15 cellular contexts compared by ENCODE assay signal in the genomic region with DNA sequence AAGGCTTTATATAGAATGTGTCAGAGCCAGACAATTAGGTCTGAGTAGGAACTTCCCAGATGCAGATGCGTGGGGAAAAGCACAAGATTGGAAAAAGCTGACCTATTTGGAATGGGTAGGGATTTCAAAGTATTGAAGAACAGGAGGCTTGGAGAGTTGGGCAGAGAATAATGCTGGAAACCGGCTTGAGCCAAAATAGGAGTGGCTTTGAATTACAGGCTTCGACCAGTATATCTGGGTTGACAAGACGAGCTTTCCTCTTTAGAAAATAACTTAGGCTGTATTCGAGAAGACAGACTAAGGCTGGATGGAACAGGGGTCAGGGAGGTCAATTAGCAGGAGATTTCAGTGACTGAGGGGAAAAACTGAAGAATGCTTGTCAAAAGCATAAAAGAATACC.
DNase-seq lines count a peak whose midpoint lies in the region; ATAC-seq and TF ChIP-seq lines count a peak whose summit lies in the region.
"Had no signal": no experiment of that assay in that cellular context is flagged by ENCODE, and none has a peak within 500 bp of the region (broad histone marks: within the 10 kb centered on the region; RNA-seq: fewer than 3 reads in every experiment).

No MANE protein-coding gene starts in this region.

- H3K4me2 ChIP-seq in GM23338 (no peak overlapping the region), neural progenitor cell (peak overlapping the region; percentile 20)

- no peak overlapping the region; the same call in 1 of the 2 replicates for H3K27ac Mint-ChIP-seq in GM23338
- 0 out of 2 replicates have a peak overlapping the region, but pooled peaks have one; percentile 13 for H3K27ac Mint-ChIP-seq in WTC11
- H3K27ac Mint-ChIP-seq in neural progenitor cell, result no peak overlapping the region
- H3K27ac Mint-ChIP-seq: CD8-positive, alpha-beta T cell had no signal

- H3K4me1 Mint-ChIP-seq in GM23338 (peaks cover 14% of the 10 kb centered on the region), WTC11 (peaks cover 10% of the 10 kb centered on the region), neural progenitor cell (peaks cover 9% of the 10 kb centered on the region)

- TF ChIP-seq CTCF in GM23338 (conservative IDR thresholded peaks at IDR 0.05; ENCODE audit: low read depth in 2 of 2), result no peak
- no peak for TF ChIP-seq CTCF in WTC11 (IDR thresholded peaks at IDR 0.05)
- TF ChIP-seq CTCF in neural progenitor cell (IDR thresholded peaks at IDR 0.05), result no peak

- H3F3A ChIP-seq in GM23338 (replicated peaks; ENCODE audit: low read depth), result no peaks in the 10 kb centered on the region
- H3F3A ChIP-seq in neural progenitor cell (ENCODE audit: low read depth), result peaks cover 12% of the 10 kb centered on the region

- POLR2A ChIA-PET in WTC11 (lab: Charles Lee), result no interaction called here

- H3K4me1 ChIP-seq in GM23338 (ENCODE audit: insufficient read depth) (peaks cover 13% of the 10 kb centered on the region), right cardiac atrium (ENCODE audit: control insufficient read depth, insufficient read depth, low read length) (no peaks in the 10 kb centered on the region), neural progenitor cell (peaks cover 15% of the 10 kb centered on the region)
- H3K4me1 ChIP-seq: BE2C, HAP-1, Peyer's patch had no signal

- no peak overlapping the region for H3K9ac ChIP-seq in neural progenitor cell

- WGBS in right cardiac atrium, result 37% methylated on average over 5 of the region's 5 CpGs

- H3K27me3 ChIP-seq in GM23338 (ENCODE audit: insufficient read depth) (no peaks in the 10 kb centered on the region), right cardiac atrium (ENCODE audit: control insufficient read depth, insufficient read depth) (no peaks in the 10 kb centered on the region), neural progenitor cell (no peaks in the 10 kb centered on the region)
- H3K27me3 ChIP-seq: BE2C, Peyer's patch had no signal

- H4K20me1 ChIP-seq in GM23338 (replicated peaks; ENCODE audit: insufficient read depth) (no peaks in the 10 kb centered on the region), neural progenitor cell (ENCODE audit: low read depth) (no peaks in the 10 kb centered on the region)

- H3K27ac ChIP-seq in GM23338 (ENCODE audit: low read depth) (no peak overlapping the region), right cardiac atrium (ENCODE audit: low read length) (no peak overlapping the region), neural progenitor cell (peak overlapping the region; percentile 81)
- H3K27ac ChIP-seq: Peyer's patch had no signal

- H3K4me3 Mint-ChIP-seq in GM23338 (no peak overlapping the region), WTC11 (no peak overlapping the region), neural progenitor cell (no peak overlapping the region)
- H3K4me3 Mint-ChIP-seq: CD8-positive, alpha-beta T cell had no signal

- H3K9me3 ChIP-seq in right cardiac atrium (ENCODE audit: control insufficient read depth, low read length) (no peaks in the 10 kb centered on the region), neural progenitor cell (ENCODE audit: low read depth) (no peaks in the 10 kb centered on the region)
- H3K9me3 ChIP-seq: BE2C, HAP-1, Peyer's patch had no signal

- no peaks in the 10 kb centered on the region for H3K36me3 ChIP-seq in GM23338 (ENCODE audit: insufficient read depth)
- H3K36me3 ChIP-seq in neural progenitor cell, result no peaks in the 10 kb centered on the region
- H3K36me3 ChIP-seq: BE2C, HAP-1, Peyer's patch had no signal

- CTCF ChIA-PET in WTC11 (lab: Charles Lee), result no interaction called here

- ATAC-seq in GM23338 (peak; percentile 48), WTC11 (peak; percentile 60), right cardiac atrium (peak; percentile 47 to 78), GM21737 (IDR thresholded peaks at IDR 0.05; ENCODE audit: unreplicated experiment) (no peak), GM19351 (IDR thresholded peaks at IDR 0.05; ENCODE audit: unreplicated experiment) (no peak)
- ATAC-seq: CD8-positive, alpha-beta T cell had no signal

- no peak overlapping the region for H3K4me3 ChIP-seq in GM23338
- no peak overlapping the region for H3K4me3 ChIP-seq in right cardiac atrium (ENCODE audit: low read length)
- no peak overlapping the region for H3K4me3 ChIP-seq in neural progenitor cell
- H3K4me3 ChIP-seq: HAP-1, Peyer's patch had no signal

- no peak overlapping the region for H2AFZ ChIP-seq in GM23338
- no peak overlapping the region for H2AFZ ChIP-seq in neural progenitor cell (replicated peaks)

- H3K36me3 Mint-ChIP-seq in GM23338 (ENCODE audit: low read depth) (no peaks in the 10 kb centered on the region), WTC11 (no peaks in the 10 kb centered on the region), neural progenitor cell (no peaks in the 10 kb centered on the region)

- DNase-seq in GM23338 (ENCODE audit: low spot score), result peak; percentile 16
- DNase-seq in WTC11 (ENCODE audit: low spot score), result no peak
- DNase-seq in right cardiac atrium, result no peak
- DNase-seq in neural progenitor cell (ENCODE audit: low spot score), result peak; percentile 66
- DNase-seq in DMS53 treated with DMSO at 0.1 percent for 48 hours (lab: John Stamatoyannopoulos, UW; ENCODE audit: unreplicated experiment), result no peak
- DNase-seq: BE2C; CD8-positive, alpha-beta T cell; MM.1S; NCI-H1694 treated with DMSO at 0.1 percent for 48 hours; NCI-H774; Peyer's patch; SHP77 treated with DMSO at 0.1 percent for 48 hours had no signal

- no peaks in the 10 kb centered on the region for H3K79me2 ChIP-seq in GM23338 (replicated peaks; ENCODE audit: insufficient read depth)
- no peaks in the 10 kb centered on the region for H3K79me2 ChIP-seq in neural progenitor cell (ENCODE audit: low read depth)

- H3K9me2 ChIP-seq in GM23338 (ENCODE audit: insufficient read depth), result no peaks in the 10 kb centered on the region

- H3K9me3 Mint-ChIP-seq in GM23338 (no peaks in the 10 kb centered on the region), WTC11 (no peaks in the 10 kb centered on the region), neural progenitor cell (no peaks in the 10 kb centered on the region)
- H3K9me3 Mint-ChIP-seq: CD8-positive, alpha-beta T cell had no signal

- H3K27me3 Mint-ChIP-seq in GM23338 (ENCODE audit: insufficient read depth, low read depth, poor library complexity) (no peaks in the 10 kb centered on the region), WTC11 (ENCODE audit: low read depth) (no peaks in the 10 kb centered on the region), neural progenitor cell (ENCODE audit: insufficient read depth, low read depth) (no peaks in the 10 kb centered on the region)

- intact Hi-C loops in right cardiac atrium (cut with DNase I), result no loop called here

TF ChIP-seq in GM23338, 12 proteins besides CTCF, POLR2A, EP300 and RAD21 (continues in another document):
- TF ChIP-seq STAT1 (IDR thresholded peaks at IDR 0.05; ENCODE audit: unreplicated experiment), result no peak
- no peak for TF ChIP-seq ZNF331 (CRISPR knock-in tag; IDR thresholded peaks at IDR 0.05; ENCODE audit: low read depth)
- no peak for TF ChIP-seq EZH2 (IDR thresholded peaks at IDR 0.05; ENCODE audit: low read depth, unreplicated experiment)
- no peak for TF ChIP-seq ETS1 (IDR thresholded peaks at IDR 0.05)

TF ChIP-seq in WTC11, 78 proteins besides CTCF, POLR2A, EP300 and RAD21 (continues in another document):
- TF ChIP-seq EMX1 (CRISPR knock-in tag; IDR thresholded peaks at IDR 0.05) (no peak), GRHL2 (CRISPR knock-in tag; IDR thresholded peaks at IDR 0.05; ENCODE audit: insufficient replicate concordance, severe bottlenecking) (no peak), FOXP1 (CRISPR knock-in tag; IDR thresholded peaks at IDR 0.05; ENCODE audit: borderline replicate concordance) (no peak), ERG (CRISPR knock-in tag; IDR thresholded peaks at IDR 0.05) (no peak)
- TF ChIP-seq, protein P1, sequence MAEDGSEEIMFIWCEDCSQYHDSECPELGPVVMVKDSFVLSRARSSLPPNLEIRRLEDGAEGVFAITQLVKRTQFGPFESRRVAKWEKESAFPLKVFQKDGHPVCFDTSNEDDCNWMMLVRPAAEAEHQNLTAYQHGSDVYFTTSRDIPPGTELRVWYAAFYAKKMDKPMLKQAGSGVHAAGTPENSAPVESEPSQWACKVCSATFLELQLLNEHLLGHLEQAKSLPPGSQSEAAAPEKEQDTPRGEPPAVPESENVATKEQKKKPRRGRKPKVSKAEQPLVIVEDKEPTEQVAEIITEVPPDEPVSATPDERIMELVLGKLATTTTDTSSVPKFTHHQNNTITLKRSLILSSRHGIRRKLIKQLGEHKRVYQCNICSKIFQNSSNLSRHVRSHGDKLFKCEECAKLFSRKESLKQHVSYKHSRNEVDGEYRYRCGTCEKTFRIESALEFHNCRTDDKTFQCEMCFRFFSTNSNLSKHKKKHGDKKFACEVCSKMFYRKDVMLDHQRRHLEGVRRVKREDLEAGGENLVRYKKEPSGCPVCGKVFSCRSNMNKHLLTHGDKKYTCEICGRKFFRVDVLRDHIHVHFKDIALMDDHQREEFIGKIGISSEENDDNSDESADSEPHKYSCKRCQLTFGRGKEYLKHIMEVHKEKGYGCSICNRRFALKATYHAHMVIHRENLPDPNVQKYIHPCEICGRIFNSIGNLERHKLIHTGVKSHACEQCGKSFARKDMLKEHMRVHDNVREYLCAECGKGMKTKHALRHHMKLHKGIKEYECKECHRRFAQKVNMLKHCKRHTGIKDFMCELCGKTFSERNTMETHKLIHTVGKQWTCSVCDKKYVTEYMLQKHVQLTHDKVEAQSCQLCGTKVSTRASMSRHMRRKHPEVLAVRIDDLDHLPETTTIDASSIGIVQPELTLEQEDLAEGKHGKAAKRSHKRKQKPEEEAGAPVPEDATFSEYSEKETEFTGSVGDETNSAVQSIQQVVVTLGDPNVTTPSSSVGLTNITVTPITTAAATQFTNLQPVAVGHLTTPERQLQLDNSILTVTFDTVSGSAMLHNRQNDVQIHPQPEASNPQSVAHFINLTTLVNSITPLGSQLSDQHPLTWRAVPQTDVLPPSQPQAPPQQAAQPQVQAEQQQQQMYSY (CRISPR knock-in tag; IDR thresholded peaks at IDR 0.05), result no peak

Comparison
In these comparisons a context has a peak if more than half of its experiments do, and no peak if none do; other contexts are left out.
1. ATAC-seq: peak in GM23338 (single experiment), WTC11 (single experiment) and right cardiac atrium (2 of 2); none in GM21737 (single experiment) and GM19351 (single experiment).
2. DNase-seq: peak in GM23338 (single experiment) and neural progenitor cell (single experiment); none in WTC11 (single experiment), right cardiac atrium (0 of 3) and DMS53 treated with DMSO at 0.1 percent for 48 hours (single experiment).